1 cellular context compared by ENCODE assay signal in genomic region chrX:140765043-140765784, GRCh38.
TF ChIP-seq lines count a peak whose summit lies in the region.

No MANE protein-coding gene starts in this region.

TF ChIP-seq in IMR-90, 13 proteins besides CTCF, POLR2A, EP300 and RAD21 (continued from another document):
- TF ChIP-seq USF2 (IDR thresholded peaks at IDR 0.05; ENCODE audit: low read depth, low read length) (no peak), MAZ (IDR thresholded peaks at IDR 0.05; ENCODE audit: borderline replicate concordance, low read depth, low read length) (no peak), SMC3 (IDR thresholded peaks at IDR 0.05; ENCODE audit: low read depth, low read length) (no peak), RCOR1 (IDR thresholded peaks at IDR 0.05; ENCODE audit: insufficient replicate concordance, low read length) (no peak), BHLHE40 (IDR thresholded peaks at IDR 0.05; ENCODE audit: low read depth, low read length) (no peak), MXI1 (IDR thresholded peaks at IDR 0.05; ENCODE audit: borderline replicate concordance, low read depth, low read length) (no peak), NFE2L2 (IDR thresholded peaks at IDR 0.05; ENCODE audit: low read depth, low read length) (no peak), FOS (IDR thresholded peaks at IDR 0.05; ENCODE audit: low read depth, low read length) (no peak), CHD1 (IDR thresholded peaks at IDR 0.05; ENCODE audit: low read depth, low read length) (no peak), RFX5 (IDR thresholded peaks at IDR 0.05; ENCODE audit: low read depth, low read length) (no peak), CEBPB (IDR thresholded peaks at IDR 0.05; ENCODE audit: low read depth, low read length) (no peak), MAFK (IDR thresholded peaks at IDR 0.05; ENCODE audit: low read depth, low read length) (no peak)
